In genomic region chr3:151384741-151385174, GRCh38 we compare ENCODE assay signal across 9 cellular contexts. TPM values are rescaled to one million over a fixed set of nuclear protein-coding genes. Genes with fewer than 3 reads are reported as not detected.
DNase-seq lines count a peak whose midpoint lies in the region; ATAC-seq, FAIRE-seq and TF ChIP-seq lines count a peak whose summit lies in the region.
"Had no signal": no experiment of that assay in that cellular context is flagged by ENCODE, and none has a peak within 500 bp of the region (broad histone marks: within the 10 kb centered on the region; RNA-seq: fewer than 3 reads in every experiment).

Gene P2RY12, minus strand, starts transcription at chr3:151384753. Its CDS starts 45,908 bp downstream, at chr3:151338845.

- no TSS peak for BruUV-seq in mammary epithelial cell (replicated peaks; lab: Mats Ljungman, UMichigan)

- ATAC-seq in GM18868 (IDR thresholded peaks at IDR 0.05; ENCODE audit: unreplicated experiment) (peak; percentile 59), HG02981 (IDR thresholded peaks at IDR 0.05; ENCODE audit: unreplicated experiment) (peak; percentile 31), psoas muscle (no peak), HG03280 (IDR thresholded peaks at IDR 0.05; ENCODE audit: unreplicated experiment) (no peak)

- TF ChIP-seq CTCF in psoas muscle (IDR thresholded peaks at IDR 0.05) (no peak), thyroid gland (IDR thresholded peaks at IDR 0.05) (no peak), mammary epithelial cell (conservative IDR thresholded peaks at IDR 0.05 in 1 of 2, IDR thresholded peaks at IDR 0.05 in 1 of 2; ENCODE audit: extremely low read depth in 1 of 2, insufficient read depth in 1 of 2, low read depth in 1 of 2, low read length in 2 of 2) (no peak)

- dilution Hi-C loops in mammary epithelial cell (cut with HindIII; ENCODE audit: low sequenced_read_pairs), result no loop called here

- H3K4me2 ChIP-seq in mammary epithelial cell (ENCODE audit: insufficient read depth, low read depth, low read length), result no peak within 1 kb of the TSS

- DNase-seq in psoas muscle, result no peak
- no peak for DNase-seq in H54 (ENCODE audit: insufficient read length, low spot score)
- no peak for DNase-seq in thyroid gland
- no peak for DNase-seq in mammary epithelial cell
- DNase-seq: H7 had no signal

- intact Hi-C loops in psoas muscle (cut with DNase I), result loop anchor here in 1 of 2 donors (1.0 kb wide), 1 partner anchor 8 kb away; no protein-coding TSS in a partner anchor
- intact Hi-C loops in thyroid gland (cut with DNase I), result no loop called here
- intact Hi-C loops in mammary epithelial cell (cut with micrococcal nuclease), result no loop called here

- H2AFZ ChIP-seq in mammary epithelial cell (ENCODE audit: low read depth, low read length), result no peak within 1 kb of the TSS

- FAIRE-seq in H54 (lab: Jason Lieb, UNC), result no peak

- WGBS in adipose tissue, 3 donors, result 47 to 82% (median 50%) methylated on average over 4 of the region's 4 CpGs
- WGBS in psoas muscle, 3 donors, result 83 to 92% (median 90%) methylated on average over 4 of the region's 4 CpGs
- WGBS in thyroid gland, 2 donors, result 85 to 89% methylated on average over 4 of the region's 4 CpGs
- WGBS in mammary epithelial cell (ENCODE audit: low coverage, missing lambda C conversion rate), result 99% methylated on average over 4 of the region's 4 CpGs

- in situ Hi-C loops in mammary epithelial cell (cut with MboI; ENCODE audit: low sequenced_read_pairs in 2 of 2), result no loop called here

- no peaks in the 10 kb centered on the region for H3K36me3 ChIP-seq in psoas muscle (ENCODE audit: insufficient read depth in 1 of 2, low read depth in 1 of 2)
- no peaks in the 10 kb centered on the region for H3K36me3 ChIP-seq in thyroid gland
- no peaks in the 10 kb centered on the region for H3K36me3 ChIP-seq in mammary epithelial cell (ENCODE audit: insufficient read depth, low read length)

- no peaks in the 10 kb centered on the region for H3K79me2 ChIP-seq in mammary epithelial cell (ENCODE audit: insufficient read depth, low read length)

- no peaks in the 10 kb centered on the region for H3K4me1 ChIP-seq in psoas muscle
- no peaks in the 10 kb centered on the region for H3K4me1 ChIP-seq in thyroid gland
- H3K4me1 ChIP-seq in mammary epithelial cell (ENCODE audit: insufficient read depth, low read length), result no peaks in the 10 kb centered on the region

- H3K9me3 ChIP-seq in psoas muscle (no peaks in the 10 kb centered on the region), thyroid gland (no peaks in the 10 kb centered on the region), mammary epithelial cell (replicated peaks; ENCODE audit: insufficient read depth, low read length) (no peaks in the 10 kb centered on the region)

- no peak for TF ChIP-seq POLR2A in H54 (IDR thresholded peaks at IDR 0.05; ENCODE audit: low read depth, low read length)
- no peak for TF ChIP-seq POLR2A in thyroid gland (IDR thresholded peaks at IDR 0.05)

- no peaks in the 10 kb centered on the region for H4K20me1 ChIP-seq in mammary epithelial cell (ENCODE audit: insufficient read depth, low read length)

- H3K27ac ChIP-seq in adipose tissue (ENCODE audit: low read depth, low read length) (peak within 1 kb of the TSS; percentile 66), psoas muscle (no peak within 1 kb of the TSS), thyroid gland (no peak within 1 kb of the TSS), mammary epithelial cell (ENCODE audit: insufficient read depth, low read depth, low read length) (no peak within 1 kb of the TSS)

- H3K27me3 ChIP-seq in psoas muscle (ENCODE audit: insufficient read depth in 3 of 3, low read length in 2 of 3) (no peaks in the 10 kb centered on the region), thyroid gland (no peaks in the 10 kb centered on the region), mammary epithelial cell (ENCODE audit: insufficient read depth, low read length) (no peaks in the 10 kb centered on the region)

- CTCF ChIA-PET in mammary epithelial cell (lab: Charles Lee; ENCODE audit: low non-redundant PET), result no interaction called here

- no peak within 1 kb of the TSS for H3K9ac ChIP-seq in mammary epithelial cell (ENCODE audit: insufficient read depth, low read length)

- H3K4me3 ChIP-seq in psoas muscle (peak within 1 kb of the TSS; percentile 19), thyroid gland (replicated peaks in 1 of 3) (no peak within 1 kb of the TSS), mammary epithelial cell (replicated peaks in 1 of 3; ENCODE audit: insufficient read depth in 1 of 3, low read depth in 2 of 3, low read length in 3 of 3) (no peak within 1 kb of the TSS)

RNA-seq across cellular contexts. Expression of gene P2RY12, which starts in this region (rescaled TPM):
- 1 to 10 TPM in 1 of 3 donors, under 1 TPM in 2; 0.10 to 2.7 (median 0.94) TPM for polyA plus RNA-seq in adipose tissue
- 1 to 10 TPM in 1 of 4 donors, under 1 TPM in 3; 0.25 to 1.1 (median 0.56) TPM for total RNA-seq in psoas muscle
- under 1 TPM in 2 of 3 donors, not detected in 1; 0.13 to 0.14 TPM for polyA plus RNA-seq in psoas muscle
- total RNA-seq in thyroid gland, result 1 to 10 TPM in 2 of 4 donors, under 1 TPM in 2; 0.49 to 1.8 (median 1.1) TPM
- not detected for total RNA-seq in mammary epithelial cell
- polyA plus RNA-seq in mammary epithelial cell, result not detected
- not detected for polyA minus RNA-seq in mammary epithelial cell

Comparison
In these comparisons a context has a peak if more than half of its experiments do, and no peak if none do; other contexts are left out.
1. ATAC-seq: peak in GM18868 (single experiment) and HG02981 (single experiment); none in psoas muscle (0 of 4) and HG03280 (single experiment).